ENCODE assay signal across 8 cellular contexts in genomic region chr1:58780586-58781452, GRCh38. TPM values are rescaled to one million over a fixed set of nuclear protein-coding genes. Genes with fewer than 3 reads are reported as not detected.
A peak's percentile ranks its signal among the peaks of the same experiment; 100 is the strongest.
DNase-seq lines count a peak whose midpoint lies in the region; ATAC-seq and TF ChIP-seq lines count a peak whose summit lies in the region.

No MANE protein-coding gene starts in this region.

- H2AK5ac ChIP-seq in mesendoderm (ENCODE audit: low read length), result no peak overlapping the region

- no peak overlapping the region for H3K56ac ChIP-seq in mesendoderm (ENCODE audit: low read length)

- H2BK5ac ChIP-seq in mesendoderm (ENCODE audit: low read length), result no peak overlapping the region

- H3K4ac ChIP-seq in mesendoderm (ENCODE audit: low read depth, low read length), result no peak overlapping the region

- H3K36me3 ChIP-seq in mammary epithelial cell (ENCODE audit: insufficient read depth, low read length), result peaks cover 3% of the 10 kb centered on the region
- no peaks in the 10 kb centered on the region for H3K36me3 ChIP-seq in mesendoderm (ENCODE audit: control insufficient read depth, insufficient read depth, low read length)

- no peak overlapping the region for H2BK15ac ChIP-seq in mesendoderm (replicated peaks; ENCODE audit: low read depth)

- H3K79me1 ChIP-seq in mesendoderm (ENCODE audit: low read length), result peaks cover 2% of the 10 kb centered on the region

- CTCF ChIA-PET in mammary epithelial cell (lab: Charles Lee; ENCODE audit: low non-redundant PET), result no interaction called here

- dilution Hi-C loops in mammary epithelial cell (cut with HindIII; ENCODE audit: low sequenced_read_pairs), result no loop called here

- no peaks in the 10 kb centered on the region for H3K9me3 ChIP-seq in mammary epithelial cell (replicated peaks; ENCODE audit: insufficient read depth, low read length)

- WGBS in mammary epithelial cell (ENCODE audit: low coverage, missing lambda C conversion rate), result 0% methylated on average over 2 of the region's 2 CpGs
- no CpG with 5 or more reads among the region's 2 CpGs for WGBS in mesendoderm (ENCODE audit: extremely low coverage, insufficient coverage, low lambda C conversion rate)

- H3K4me1 ChIP-seq in mammary epithelial cell (ENCODE audit: insufficient read depth, low read length), result peaks cover 7% of the 10 kb centered on the region
- peaks cover 5% of the 10 kb centered on the region for H3K4me1 ChIP-seq in mesendoderm (ENCODE audit: control insufficient read depth, low read depth, low read length)

- peaks cover 14% of the 10 kb centered on the region for H4K20me1 ChIP-seq in mammary epithelial cell (ENCODE audit: insufficient read depth, low read length)

- H3K4me3 ChIP-seq in NB4 (ENCODE audit: low read depth, low read length), result peak overlapping the region; percentile 76
- peak overlapping the region; percentile 91 to 96 (median 93) for H3K4me3 ChIP-seq in mammary epithelial cell (replicated peaks in 1 of 3; ENCODE audit: insufficient read depth in 1 of 3, low read depth in 2 of 3, low read length in 3 of 3)
- H3K4me3 ChIP-seq in mesendoderm (ENCODE audit: low read length), result no peak overlapping the region

- peak; percentile 48 for DNase-seq in DMS153 (lab: John Stamatoyannopoulos, UW)
- DNase-seq in NB4 (ENCODE audit: low read depth), result no peak
- peak; percentile 46 for DNase-seq in mammary epithelial cell
- DNase-seq in mesendoderm, result peak; percentile 57
- no peak for DNase-seq in AG08396 (ENCODE audit: low spot score)
- DNase-seq in ureter (ENCODE audit: low spot score), result no peak

- H3K4me2 ChIP-seq in mammary epithelial cell (ENCODE audit: insufficient read depth, low read depth, low read length) (peak overlapping the region; percentile 84), mesendoderm (ENCODE audit: low read length) (no peak overlapping the region)

- no peak overlapping the region for H4K8ac ChIP-seq in mesendoderm (ENCODE audit: low read depth, low read length)

- ATAC-seq in HG03196 (IDR thresholded peaks at IDR 0.05; ENCODE audit: unreplicated experiment) (no peak), HG03139 (IDR thresholded peaks at IDR 0.05; ENCODE audit: unreplicated experiment) (no peak)

- in situ Hi-C loops in mammary epithelial cell (cut with MboI; ENCODE audit: low sequenced_read_pairs in 2 of 2), result loop anchor here in 1 of 2 donors (10.0 kb wide), 3 partner anchors 64 to 374 kb away; no protein-coding TSS in a partner anchor

- H3K23ac ChIP-seq in mesendoderm (ENCODE audit: low read length), result no peak overlapping the region

- BruUV-seq in mammary epithelial cell (replicated peaks; lab: Mats Ljungman, UMichigan), result no TSS peak

- H3K27ac ChIP-seq in mammary epithelial cell (ENCODE audit: insufficient read depth, low read depth, low read length) (peak overlapping the region; percentile 58), mesendoderm (ENCODE audit: low read depth, low read length) (no peak overlapping the region)

- intact Hi-C loops in mammary epithelial cell (cut with micrococcal nuclease), result loop anchor here (1.0 to 10.0 kb wide), 4 partner anchors 41 to 814 kb away; no protein-coding TSS in a partner anchor

- H4K5ac ChIP-seq in mesendoderm (ENCODE audit: low read length), result no peak overlapping the region

- H3K79me2 ChIP-seq in mammary epithelial cell (ENCODE audit: insufficient read depth, low read length) (peaks cover 35% of the 10 kb centered on the region), mesendoderm (ENCODE audit: control insufficient read depth, insufficient read depth, low read length) (peaks cover 20% of the 10 kb centered on the region)

- H3K18ac ChIP-seq in mesendoderm (ENCODE audit: low read length), result no peak overlapping the region

- TF ChIP-seq CTCF in NB4 (IDR thresholded peaks at IDR 0.05; ENCODE audit: low read depth, low read length) (no peak), mammary epithelial cell (conservative IDR thresholded peaks at IDR 0.05 in 1 of 2, IDR thresholded peaks at IDR 0.05 in 1 of 2; ENCODE audit: extremely low read depth in 1 of 2, insufficient read depth in 1 of 2, low read depth in 1 of 2, low read length in 2 of 2) (no peak)

- H3K27me3 ChIP-seq in mammary epithelial cell (ENCODE audit: insufficient read depth, low read length) (no peaks in the 10 kb centered on the region), mesendoderm (ENCODE audit: insufficient read depth, low read length, poor library complexity) (no peaks in the 10 kb centered on the region)

- TF ChIP-seq POLR2A in NB4 (IDR thresholded peaks at IDR 0.05; ENCODE audit: extremely low read depth, insufficient read length), result no peak

- H3K9ac ChIP-seq in mammary epithelial cell (ENCODE audit: insufficient read depth, low read length) (peak overlapping the region; percentile 91), mesendoderm (ENCODE audit: low read length) (no peak overlapping the region)

- H2AFZ ChIP-seq in mammary epithelial cell (ENCODE audit: low read depth, low read length), result no peak overlapping the region

- no peak overlapping the region for H2BK120ac ChIP-seq in mesendoderm (ENCODE audit: low read depth, low read length)

RNA-seq across cellular contexts. Expression of gene JUN, which starts 3.0 kb away (rescaled TPM):
- total RNA-seq in mammary epithelial cell, result 10 to 100 TPM; 61.1 to 78.7 TPM
- polyA plus RNA-seq in mammary epithelial cell, result 24.6 TPM
- polyA minus RNA-seq in mammary epithelial cell, result 25.1 TPM
- 11.0 TPM for polyA plus RNA-seq in mesendoderm (2013, experiment 1 of 2)
- 12.2 TPM for polyA plus RNA-seq in mesendoderm (2013, experiment 2 of 2)
- 37.9 TPM for total RNA-seq in ureter

Comparison
In these comparisons a context has a peak if more than half of its experiments do, and no peak if none do; other contexts are left out.
1. DNase-seq: peak in DMS153 (single experiment), mammary epithelial cell (single experiment) and mesendoderm (single experiment); none in NB4 (single experiment), AG08396 (single experiment) and ureter (single experiment).